Comparison of ENCODE assay signal across 12 cellular contexts in the genomic region with DNA sequence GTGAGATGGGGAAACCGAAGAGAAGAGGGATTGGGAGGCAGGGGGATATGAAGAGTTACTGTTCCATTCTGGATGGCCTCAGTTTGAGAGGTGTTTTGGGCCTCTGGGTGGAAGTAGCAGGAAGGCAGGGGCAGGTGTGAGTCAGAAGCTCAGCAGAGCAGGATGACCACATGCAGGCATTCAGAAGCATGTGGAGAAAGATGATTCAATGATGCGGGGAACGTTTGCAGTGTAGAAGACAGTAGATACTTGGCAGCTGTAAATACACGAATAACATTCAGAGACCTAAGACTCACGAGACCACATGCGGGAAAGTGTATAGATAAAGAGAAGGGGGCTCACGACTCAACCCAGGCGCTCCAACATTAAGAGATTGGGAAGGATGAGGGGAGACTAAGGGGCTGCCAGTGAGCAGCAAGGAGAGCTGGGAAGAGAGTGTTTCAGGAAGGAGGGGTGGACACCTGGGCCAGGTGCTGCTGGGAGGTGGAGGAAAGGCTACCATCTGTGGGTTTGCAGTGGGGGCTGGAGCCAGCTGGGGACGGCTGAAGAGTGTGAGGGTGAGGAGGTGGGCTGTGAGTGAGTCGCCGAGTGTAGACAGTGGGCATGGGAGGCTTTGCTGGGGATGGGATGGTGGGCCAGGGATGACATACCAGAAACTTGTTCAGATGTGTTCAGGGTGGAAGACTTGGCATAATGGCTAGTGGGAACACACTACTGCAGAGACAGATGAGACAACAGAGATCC. TPM values are rescaled to one million over a fixed set of nuclear protein-coding genes. Genes with fewer than 3 reads are reported as not detected.
A peak's percentile ranks its signal among the peaks of the same experiment; 100 is the strongest.
DNase-seq lines count a peak whose midpoint lies in the region; ATAC-seq and TF ChIP-seq lines count a peak whose summit lies in the region.
"Had no signal": no experiment of that assay in that cellular context is flagged by ENCODE, and none has a peak within 500 bp of the region (broad histone marks: within the 10 kb centered on the region; RNA-seq: fewer than 3 reads in every experiment).

No MANE protein-coding gene starts in this region.

- intact Hi-C loops in uterus (cut with DNase I; ENCODE audit: low total_unique reads): loop anchor here (5.0 kb wide), 1 partner anchor 127 kb away; no protein-coding TSS in a partner anchor

- H3K4me3 ChIP-seq in uterus: no peak overlapping the region

- no peak for TF ChIP-seq POLR2A in uterus (IDR thresholded peaks at IDR 0.05)

- H3K4me1 ChIP-seq in uterus: no peaks in the 10 kb centered on the region

- no peak for TF ChIP-seq CTCF in uterus (IDR thresholded peaks at IDR 0.05)
- no peak for TF ChIP-seq CTCF in GM20000 (IDR thresholded peaks at IDR 0.05; ENCODE audit: extremely low read depth, missing control alignments)

- H3K36me3 ChIP-seq in uterus: no peaks in the 10 kb centered on the region

- H3K9me3 ChIP-seq in uterus: no peaks in the 10 kb centered on the region

- no peak for ATAC-seq in GM19328 (IDR thresholded peaks at IDR 0.05; ENCODE audit: unreplicated experiment)
- ATAC-seq: natural killer cell treated with Interleukin-12 subunit alpha and Interleukin-12 subunit beta and Interleukin-15 and Interleukin-18, amount 100 ng/mL, for 72 hours had no signal

- no peak overlapping the region for H3K27ac ChIP-seq in uterus

- DNase-seq in activated naive CD4-positive, alpha-beta T cell treated with anti-CD3 and anti-CD28 coated beads, Interleukin-2, amount 50 U/mL, for 16 hours: peak; percentile 2
- DNase-seq in activated naive CD4-positive, alpha-beta T cell treated with Interleukin-2 at 50 U/mL for 16 hours: no peak
- DNase-seq in astrocyte of the hippocampus (ENCODE audit: low read depth, low spot score): peak; percentile 52
- peak; percentile 77 for DNase-seq in kidney glomerular epithelial cell (lab: John Stamatoyannopoulos, UW)
- DNase-seq in uterus: peak; percentile 5 to 6
- no peak for DNase-seq in epidermal melanocyte (ENCODE audit: insufficient read length, low spot score)
- no peak for DNase-seq in GM20000 (ENCODE audit: low spot score)
- DNase-seq: NCI-H1417 treated with DMSO at 0.1 percent for 48 hours; stimulated activated CD4-positive, alpha-beta T cell treated with anti-CD3 and anti-CD28 coated beads, Interleukin-2, amount 100 ng/mL, for 24 hours had no signal

- H3K27me3 ChIP-seq in uterus: no peaks in the 10 kb centered on the region

RNA-seq across cellular contexts. Expression of a gene that starts 5.8 kb away (rescaled TPM):
- under 1 TPM in 2 of 4 donors, not detected in 2; 0.26 to 0.29 TPM for total RNA-seq in uterus
- total RNA-seq: activated T-helper 1 cell treated with anti-CD3 and anti-CD28 coated beads, Interleukin-12 subunit alpha, Interleukin-12 subunit beta, Interleukin-2, Interleukin-4 antibody, amounts not matched to agents 30 ng/mL and 10 ng/mL and 1 ng/mL, durations not matched to agents 14 hours and 24 hours and 36 hours; natural killer cell treated with Interleukin-12 subunit alpha and Interleukin-12 subunit beta and Interleukin-15 and Interleukin-18, amount 100 ng/mL, for 72 hours had no signal

RNA-seq across cellular contexts. Expression of a gene that starts 28.7 kb away (rescaled TPM):
- 100 to 1,000 TPM in 1 of 4 donors, 10 to 100 TPM in 3; 39.1 to 104 (median 61.0) TPM for total RNA-seq in uterus

RNA-seq across cellular contexts. Expression of a gene that starts 57.5 kb away (rescaled TPM):
- 10 to 100 TPM in 3 of 4 donors, under 1 TPM in 1; 0.51 to 24.8 (median 22.3) TPM for total RNA-seq in uterus
- total RNA-seq: natural killer cell treated with Interleukin-12 subunit alpha and Interleukin-12 subunit beta and Interleukin-15 and Interleukin-18, amount 100 ng/mL, for 72 hours had no signal

Comparison
In these comparisons a context has a peak if more than half of its experiments do, and no peak if none do; other contexts are left out.
1. DNase-seq: peak in activated naive CD4-positive, alpha-beta T cell treated with anti-CD3 and anti-CD28 coated beads, Interleukin-2, amount 50 U/mL, for 16 hours (single experiment), astrocyte of the hippocampus (single experiment), kidney glomerular epithelial cell (single experiment) and uterus (2 of 2); none in activated naive CD4-positive, alpha-beta T cell treated with Interleukin-2 at 50 U/mL for 16 hours (single experiment), epidermal melanocyte (single experiment) and GM20000 (single experiment).